8 cellular contexts compared by ENCODE assay signal in the genomic region with DNA sequence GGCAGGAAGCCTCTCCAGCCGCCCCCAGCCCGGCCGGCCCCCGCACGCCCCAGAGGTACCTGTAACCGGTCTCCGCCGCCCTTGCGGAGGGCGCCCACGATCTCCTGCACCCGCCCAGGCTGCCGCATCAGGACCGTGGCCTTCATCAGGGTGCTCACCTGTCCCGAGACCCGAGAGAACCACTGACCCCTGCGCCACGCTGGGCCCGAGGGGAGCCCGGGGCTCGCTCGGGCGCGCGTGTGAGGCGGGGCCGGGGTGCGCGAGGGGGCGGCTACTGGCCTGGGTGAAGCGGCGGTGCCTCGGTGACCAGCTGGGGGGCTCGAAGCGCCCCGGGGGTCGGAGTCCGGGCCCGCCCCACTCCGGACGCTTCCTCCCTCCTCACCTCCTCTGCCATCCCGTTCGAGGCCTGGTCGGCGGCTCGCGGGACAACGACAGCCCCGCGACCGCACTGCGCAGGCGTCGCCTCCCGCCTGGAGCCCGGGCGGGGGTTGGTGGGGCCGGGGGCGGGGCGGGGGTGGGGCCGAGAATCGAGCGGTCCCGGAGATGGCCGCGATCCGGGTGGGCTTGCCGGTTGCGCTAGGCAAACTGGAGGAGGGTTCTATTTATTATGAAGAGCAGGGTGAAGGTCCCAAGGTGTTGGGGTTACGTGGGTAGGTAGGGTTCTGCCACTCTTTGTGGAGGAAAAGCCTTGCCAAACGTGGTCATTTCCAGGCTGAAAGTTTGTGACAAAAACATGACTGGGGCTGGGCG. TPM values are rescaled to one million over a fixed set of nuclear protein-coding genes. Genes with fewer than 3 reads are reported as not detected.
DNase-seq lines count a peak whose midpoint lies in the region; ATAC-seq and TF ChIP-seq lines count a peak whose summit lies in the region.

NT5C3B (minus strand) TSS at position 433 of the 750 bp plus-strand sequence; CDS start at position 394, 39 bp downstream.

- H3K27me3 Mint-ChIP-seq in activated T-helper 1 cell treated with anti-CD3 and anti-CD28 coated beads, Interleukin-12 subunit alpha, Interleukin-12 subunit beta, Interleukin-2, Interleukin-4 antibody, amounts not matched to agents 30 ng/mL and 10 ng/mL and 1 ng/mL, durations not matched to agents 14 hours and 24 hours and 36 hours (ENCODE audit: insufficient read depth): peaks cover 4% of the 10 kb centered on the region
- peaks cover 4% of the 10 kb centered on the region for H3K27me3 Mint-ChIP-seq in nephron progenitor cell (ENCODE audit: low read depth, poor library complexity)

- H3K9me3 ChIP-seq in DOHH2 (ENCODE audit: control insufficient read depth, insufficient read depth, low read length): no peaks in the 10 kb centered on the region
- H3K9me3 ChIP-seq in PC-9 (ENCODE audit: insufficient read depth, low read depth): no peaks in the 10 kb centered on the region
- H3K9me3 ChIP-seq in stomach: no peaks in the 10 kb centered on the region

- H3K36me3 Mint-ChIP-seq in activated T-helper 1 cell treated with anti-CD3 and anti-CD28 coated beads, Interleukin-12 subunit alpha, Interleukin-12 subunit beta, Interleukin-2, Interleukin-4 antibody, amounts not matched to agents 30 ng/mL and 10 ng/mL and 1 ng/mL, durations not matched to agents 14 hours and 24 hours and 36 hours (ENCODE audit: low read depth): peaks cover 13% of the 10 kb centered on the region
- H3K36me3 Mint-ChIP-seq in nephron progenitor cell (ENCODE audit: low read depth): peaks cover 23% of the 10 kb centered on the region

- H3K27me3 ChIP-seq in DOHH2 (ENCODE audit: control insufficient read depth, low read length) (no peaks in the 10 kb centered on the region), PC-9 (ENCODE audit: insufficient read depth, low read depth) (no peaks in the 10 kb centered on the region), stomach (no peaks in the 10 kb centered on the region)

- H3K9me3 Mint-ChIP-seq in activated T-helper 1 cell treated with anti-CD3 and anti-CD28 coated beads, Interleukin-12 subunit alpha, Interleukin-12 subunit beta, Interleukin-2, Interleukin-4 antibody, amounts not matched to agents 30 ng/mL and 10 ng/mL and 1 ng/mL, durations not matched to agents 14 hours and 24 hours and 36 hours: no peaks in the 10 kb centered on the region
- H3K9me3 Mint-ChIP-seq in nephron progenitor cell: no peaks in the 10 kb centered on the region

- no peak for ATAC-seq in HG03439 (IDR thresholded peaks at IDR 0.05; ENCODE audit: unreplicated experiment)

- DNase-seq in HFF-Myc (ENCODE audit: extremely low read depth, low read depth) (no peak), PC-9 (peak in 1 of 2 experiments; percentile 55), fibroblast of the aortic adventitia (ENCODE audit: low read depth) (no peak), nephron progenitor cell (peak; percentile 78), stomach (peak; percentile 67)
- peak; percentile 53 for DNase-seq in activated T-helper 1 cell treated with anti-CD3 and anti-CD28 coated beads, Interleukin-12 subunit alpha, Interleukin-12 subunit beta, Interleukin-2, Interleukin-4 antibody, amounts not matched to agents 30 ng/mL and 10 ng/mL and 1 ng/mL, durations not matched to agents 14 hours and 24 hours and 36 hours (ENCODE audit: low spot score)

- H3K4me1 Mint-ChIP-seq in activated T-helper 1 cell treated with anti-CD3 and anti-CD28 coated beads, Interleukin-12 subunit alpha, Interleukin-12 subunit beta, Interleukin-2, Interleukin-4 antibody, amounts not matched to agents 30 ng/mL and 10 ng/mL and 1 ng/mL, durations not matched to agents 14 hours and 24 hours and 36 hours (ENCODE audit: low read depth): peaks cover 11% of the 10 kb centered on the region
- H3K4me1 Mint-ChIP-seq in nephron progenitor cell: peaks cover 16% of the 10 kb centered on the region

- H3K79me2 ChIP-seq in DOHH2 (ENCODE audit: control insufficient read depth, low read length) (peaks cover 15% of the 10 kb centered on the region), PC-9 (ENCODE audit: low read depth) (0 out of 2 replicates have a peak, but pooled peaks cover 8% of the 10 kb centered on the region)

- H3K27ac ChIP-seq in DOHH2 (ENCODE audit: low read depth, low read length) (no peak within 1 kb of the TSS), PC-9 (no peak within 1 kb of the TSS), stomach (peak within 1 kb of the TSS; percentile 68 to 88 (median 80))

- H2AFZ ChIP-seq in PC-9: peak within 1 kb of the TSS; percentile 100

- H3K4me3 ChIP-seq in DOHH2 (ENCODE audit: low read length): peak within 1 kb of the TSS; percentile 96
- peak within 1 kb of the TSS; percentile 86 for H3K4me3 ChIP-seq in HFF-Myc (replicated peaks; ENCODE audit: low read depth, low read length)
- peak within 1 kb of the TSS; percentile 93 for H3K4me3 ChIP-seq in PC-9
- H3K4me3 ChIP-seq in fibroblast of the aortic adventitia (ENCODE audit: low read depth, low read length): peak within 1 kb of the TSS; percentile 81
- peak within 1 kb of the TSS; percentile 73 to 99 (median 88) for H3K4me3 ChIP-seq in stomach

- H3K4me2 ChIP-seq in DOHH2 (ENCODE audit: low read length) (peak within 1 kb of the TSS; percentile 87), PC-9 (peak within 1 kb of the TSS; percentile 93)

- H3K27ac Mint-ChIP-seq in activated T-helper 1 cell treated with anti-CD3 and anti-CD28 coated beads, Interleukin-12 subunit alpha, Interleukin-12 subunit beta, Interleukin-2, Interleukin-4 antibody, amounts not matched to agents 30 ng/mL and 10 ng/mL and 1 ng/mL, durations not matched to agents 14 hours and 24 hours and 36 hours: peak within 1 kb of the TSS; percentile 65
- H3K27ac Mint-ChIP-seq in nephron progenitor cell: no peak within 1 kb of the TSS

- H3K36me3 ChIP-seq in DOHH2 (ENCODE audit: control insufficient read depth, low read length) (peaks cover 27% of the 10 kb centered on the region), PC-9 (ENCODE audit: low read depth) (0 out of 2 replicates have a peak, but pooled peaks cover 8% of the 10 kb centered on the region), stomach (peaks cover 9 to 27% (median 22%) of the 10 kb centered on the region in 4 donors)

- no peaks in the 10 kb centered on the region for H3F3A ChIP-seq in DOHH2 (ENCODE audit: control insufficient read depth, insufficient read depth)
- no peaks in the 10 kb centered on the region for H3F3A ChIP-seq in PC-9 (ENCODE audit: insufficient read depth, low read depth)

- H4K20me1 ChIP-seq in DOHH2 (ENCODE audit: control insufficient read depth, insufficient read depth, low read depth, low read length) (no peaks in the 10 kb centered on the region), PC-9 (ENCODE audit: insufficient read depth) (no peaks in the 10 kb centered on the region)

- TF ChIP-seq POLR2A in stomach (IDR thresholded peaks at IDR 0.05): no peak

- POLR2A ChIA-PET in PC-9 (lab: Charles Lee; ENCODE audit: unreplicated experiment): interaction anchor here (0.6 kb wide), 1 partner anchor 154 kb away, joined by 5 read pairs; no protein-coding TSS in a partner anchor

- TF ChIP-seq CTCF in DOHH2 (IDR thresholded peaks at IDR 0.05; ENCODE audit: low read depth, low read length, poor library complexity, severe bottlenecking): no peak
- TF ChIP-seq CTCF in HFF-Myc (IDR thresholded peaks at IDR 0.05; ENCODE audit: low read depth, low read length, missing control alignments): no peak
- TF ChIP-seq CTCF in PC-9 (conservative IDR thresholded peaks at IDR 0.05): no peak
- TF ChIP-seq CTCF in fibroblast of the aortic adventitia (IDR thresholded peaks at IDR 0.05; ENCODE audit: insufficient read depth, low read length): no peak
- no peak for TF ChIP-seq CTCF in nephron progenitor cell (IDR thresholded peaks at IDR 0.05)
- no peak for TF ChIP-seq CTCF in stomach (IDR thresholded peaks at IDR 0.05)

- intact Hi-C loops in PC-9 (cut with micrococcal nuclease; ENCODE audit: unreplicated experiment): no loop called here
- intact Hi-C loops in activated T-helper 1 cell treated with anti-CD3 and anti-CD28 coated beads, Interleukin-12 subunit alpha, Interleukin-12 subunit beta, Interleukin-2, Interleukin-4 antibody, amounts not matched to agents 30 ng/mL and 10 ng/mL and 1 ng/mL, durations not matched to agents 14 hours and 24 hours and 36 hours (cut with micrococcal nuclease): loop anchor here (1.0 kb wide), 1 partner anchor 29 kb away; the partner anchor contains the start of gene KLHL11
- intact Hi-C loops in stomach (cut with DNase I; ENCODE audit: low total_unique reads): no loop called here

- BruUV-seq in PC-9 (replicated peaks; lab: Mats Ljungman, UMichigan): no TSS peak

- H3K4me3 Mint-ChIP-seq in activated T-helper 1 cell treated with anti-CD3 and anti-CD28 coated beads, Interleukin-12 subunit alpha, Interleukin-12 subunit beta, Interleukin-2, Interleukin-4 antibody, amounts not matched to agents 30 ng/mL and 10 ng/mL and 1 ng/mL, durations not matched to agents 14 hours and 24 hours and 36 hours: peak within 1 kb of the TSS; percentile 87
- peak within 1 kb of the TSS; percentile 90 for H3K4me3 Mint-ChIP-seq in nephron progenitor cell

- H3K9me2 ChIP-seq in DOHH2 (replicated peaks; ENCODE audit: control insufficient read depth, low read length): no peaks in the 10 kb centered on the region
- H3K9me2 ChIP-seq in PC-9 (ENCODE audit: insufficient read depth): no peaks in the 10 kb centered on the region

- TF ChIP-seq EP300 in stomach (IDR thresholded peaks at IDR 0.05): no peak

- peaks cover 17% of the 10 kb centered on the region for H3K4me1 ChIP-seq in DOHH2 (ENCODE audit: control insufficient read depth, low read length)
- H3K4me1 ChIP-seq in PC-9 (replicated peaks; ENCODE audit: insufficient read depth): peaks cover 11% of the 10 kb centered on the region
- H3K4me1 ChIP-seq in stomach: peaks cover 5 to 22% (median 19%) of the 10 kb centered on the region in 4 donors

- 0 to 2% (median 1%) methylated on average over 15 to 72 of the region's 72 CpGs for WGBS in stomach, 5 donors

- CTCF ChIA-PET in PC-9 (lab: Charles Lee): no interaction called here

RNA-seq across cellular contexts. Expression of gene NT5C3B, which starts in this region (rescaled TPM):
- 48.8 and 51.1 TPM in 2 replicates for total RNA-seq in PC-9 (2021)
- total RNA-seq in activated T-helper 1 cell treated with anti-CD3 and anti-CD28 coated beads, Interleukin-12 subunit alpha, Interleukin-12 subunit beta, Interleukin-2, Interleukin-4 antibody, amounts not matched to agents 30 ng/mL and 10 ng/mL and 1 ng/mL, durations not matched to agents 14 hours and 24 hours and 36 hours: 40.8 and 44.5 TPM in 2 replicates
- 38.5 and 93.2 TPM in 2 replicates for total RNA-seq in fibroblast of the aortic adventitia (ENCODE audit: low replicate concordance)
- total RNA-seq in stomach: 10 to 100 TPM in 4 of 5 donors, 1 to 10 TPM in 1; 9.8 to 79.5 (median 31.4) TPM
- 10 to 100 TPM; 70.6 to 80.7 (median 77.0) TPM for polyA plus RNA-seq in stomach

Comparison
In these comparisons a context has a peak if more than half of its experiments do, and no peak if none do; other contexts are left out.
1. H3K27ac ChIP-seq: peak in stomach (5 of 5); none in DOHH2 (single experiment) and PC-9 (single experiment).
2. DNase-seq: peak in activated T-helper 1 cell treated with anti-CD3 and anti-CD28 coated beads, Interleukin-12 subunit alpha, Interleukin-12 subunit beta, Interleukin-2, Interleukin-4 antibody, amounts not matched to agents 30 ng/mL and 10 ng/mL and 1 ng/mL, durations not matched to agents 14 hours and 24 hours and 36 hours (single experiment), nephron progenitor cell (single experiment) and stomach (single experiment); none in HFF-Myc (single experiment) and fibroblast of the aortic adventitia (single experiment).
3. Peak in every context shown above with its lines, with median percentiles within 50 percentile points of each other: H3K4me3 ChIP-seq.